In the genomic region with DNA sequence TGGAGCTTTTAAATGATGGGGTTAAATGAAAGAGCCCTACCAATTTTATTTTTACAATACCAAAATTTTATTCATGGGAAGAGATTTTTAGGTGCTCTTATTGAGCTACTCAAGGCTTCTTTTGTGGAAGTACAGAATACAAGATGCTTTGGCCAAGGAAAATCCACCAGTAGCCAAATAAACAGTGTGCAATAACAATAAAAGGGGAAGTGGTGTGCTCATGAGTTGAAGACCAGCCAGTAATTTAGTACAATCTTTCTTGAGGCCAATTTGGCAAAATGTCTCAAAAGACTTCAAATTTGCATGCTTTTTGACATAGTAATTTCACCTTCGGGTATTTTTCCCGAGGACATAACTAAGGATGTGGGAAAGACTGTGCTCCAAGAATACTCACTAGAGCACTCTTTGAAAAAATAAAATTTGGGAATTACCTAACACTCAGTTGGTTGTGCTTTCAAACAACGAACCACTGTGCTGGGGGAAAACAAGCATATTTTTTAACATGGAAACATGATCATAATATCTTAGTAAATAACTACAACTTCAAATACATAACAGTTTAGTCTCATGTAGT, we compare ENCODE assay signal across 1 cellular context.
TF ChIP-seq lines count a peak whose summit lies in the region.

No MANE protein-coding gene starts in this region.

TF ChIP-seq in GM12878, 131 proteins besides CTCF, POLR2A, EP300 and RAD21 (continued from another document):
- TF ChIP-seq, protein P1, sequence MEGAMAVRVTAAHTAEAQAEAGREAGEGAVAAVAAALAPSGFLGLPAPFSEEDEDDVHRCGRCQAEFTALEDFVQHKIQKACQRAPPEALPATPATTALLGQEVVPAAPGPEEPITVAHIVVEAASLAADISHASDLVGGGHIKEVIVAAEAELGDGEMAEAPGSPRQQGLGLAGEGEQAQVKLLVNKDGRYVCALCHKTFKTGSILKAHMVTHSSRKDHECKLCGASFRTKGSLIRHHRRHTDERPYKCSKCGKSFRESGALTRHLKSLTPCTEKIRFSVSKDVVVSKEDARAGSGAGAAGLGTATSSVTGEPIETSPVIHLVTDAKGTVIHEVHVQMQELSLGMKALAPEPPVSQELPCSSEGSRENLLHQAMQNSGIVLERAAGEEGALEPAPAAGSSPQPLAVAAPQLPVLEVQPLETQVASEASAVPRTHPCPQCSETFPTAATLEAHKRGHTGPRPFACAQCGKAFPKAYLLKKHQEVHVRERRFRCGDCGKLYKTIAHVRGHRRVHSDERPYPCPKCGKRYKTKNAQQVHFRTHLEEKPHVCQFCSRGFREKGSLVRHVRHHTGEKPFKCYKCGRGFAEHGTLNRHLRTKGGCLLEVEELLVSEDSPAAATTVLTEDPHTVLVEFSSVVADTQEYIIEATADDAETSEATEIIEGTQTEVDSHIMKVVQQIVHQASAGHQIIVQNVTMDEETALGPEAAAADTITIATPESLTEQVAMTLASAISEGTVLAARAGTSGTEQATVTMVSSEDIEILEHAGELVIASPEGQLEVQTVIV (IDR thresholded peaks at IDR 0.05; ENCODE audit: borderline replicate concordance, partially characterized antibody): no peak
